8 cellular contexts compared by ENCODE assay signal in the genomic region with DNA sequence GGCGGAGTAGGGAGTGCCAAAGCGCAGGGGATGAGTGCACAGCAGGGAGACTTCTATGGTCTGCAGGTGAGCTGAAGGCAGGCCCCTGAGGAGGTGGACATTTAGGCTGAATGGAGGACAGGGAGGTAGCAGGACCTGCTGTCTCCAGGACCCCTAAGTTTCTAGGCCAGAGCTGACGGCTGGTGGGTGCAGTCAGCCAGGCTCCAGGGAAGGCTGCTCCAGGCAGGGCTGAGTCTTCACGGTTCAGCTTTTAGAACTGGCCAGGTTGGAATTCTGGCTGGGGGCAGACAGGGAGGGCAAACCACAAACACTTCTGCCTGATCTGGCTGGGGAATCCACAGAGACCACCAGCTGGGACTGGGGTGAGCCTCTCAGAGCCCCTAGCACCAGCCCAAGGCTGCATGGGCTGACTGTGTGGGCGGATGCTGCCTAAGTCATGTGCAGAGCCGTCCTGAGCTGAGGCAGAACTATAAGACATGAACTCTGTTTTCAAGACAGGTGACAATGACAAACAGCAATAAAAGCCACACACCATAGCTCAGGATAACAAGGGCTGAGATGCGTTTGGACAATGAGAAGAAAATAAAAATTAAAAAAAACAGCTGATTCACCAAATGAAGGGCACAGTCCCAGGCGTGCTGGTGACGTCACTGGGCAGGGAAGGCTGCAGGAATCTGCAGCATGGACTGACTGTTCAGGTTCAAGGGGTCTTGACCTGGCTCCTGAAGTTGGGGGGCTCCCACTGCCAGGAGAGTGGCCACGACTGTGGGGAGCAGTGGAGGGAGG. TPM values are rescaled to one million over a fixed set of nuclear protein-coding genes. Genes with fewer than 3 reads are reported as not detected.
A peak's percentile ranks its signal among the peaks of the same experiment; 100 is the strongest.
DNase-seq lines count a peak whose midpoint lies in the region; ATAC-seq, FAIRE-seq and TF ChIP-seq lines count a peak whose summit lies in the region.

No MANE protein-coding gene starts in this region.

- H3K27ac ChIP-seq in A549, result peak overlapping the region; percentile 98 to 100
- peak overlapping the region; percentile 97 for H3K27ac ChIP-seq in mammary epithelial cell (ENCODE audit: insufficient read depth, low read depth, low read length)
- peak overlapping the region; percentile 99 for H3K27ac ChIP-seq in lower lobe of right lung
- H3K27ac ChIP-seq in tibial nerve, result peak overlapping the region; percentile 93 to 99 (median 94)

- intact Hi-C loops in mammary epithelial cell (cut with micrococcal nuclease) (no loop called here), lower lobe of right lung (cut with DNase I) (no loop called here)

- no peaks in the 10 kb centered on the region for H4K20me1 ChIP-seq in mammary epithelial cell (ENCODE audit: insufficient read depth, low read length)

- CTCF ChIA-PET in A549 (lab: Yijun Ruan, JAX), result interaction anchor here (0.9 to 30.0 kb wide), 5 partner anchors 9 to 72 kb away, joined by 3 to 947 read pairs (median 16); a partner anchor contains a TSS
- CTCF ChIA-PET in mammary epithelial cell (lab: Charles Lee; ENCODE audit: low non-redundant PET), result no interaction called here

- WGBS in A549 (ENCODE audit: missing lambda C conversion rate), result 16% methylated on average over 9 of the region's 10 CpGs
- 5% methylated on average over 6 of the region's 10 CpGs for WGBS in mammary epithelial cell (ENCODE audit: low coverage, missing lambda C conversion rate)
- WGBS in tibial nerve, 2 donors, result 21% methylated on average over 10 of the region's 10 CpGs

- H3K4me2 ChIP-seq in A549 (peak overlapping the region; percentile 77), mammary epithelial cell (ENCODE audit: insufficient read depth, low read depth, low read length) (peak overlapping the region; percentile 54)

- DNase-seq in A549 (ENCODE audit: low read depth in 1 of 2, low spot score in 1 of 2) (peak in 1 of 2 experiments; percentile 66), HT1080 (ENCODE audit: low read depth) (peak; percentile 40), mammary epithelial cell (peak; percentile 46), lower lobe of right lung (no peak), tibial nerve (ENCODE audit: low spot score in 2 of 2) (peak in 1 of 2 donors; percentile 58), middle frontal gyrus (ENCODE audit: extremely low spot score, low spot score) (no peak), NCI-H1048 (lab: John Stamatoyannopoulos, UW) (no peak)

- H3K36me3 ChIP-seq in mammary epithelial cell (ENCODE audit: insufficient read depth, low read length), result no peaks in the 10 kb centered on the region
- H3K36me3 ChIP-seq in lower lobe of right lung, result no peaks in the 10 kb centered on the region
- H3K36me3 ChIP-seq in tibial nerve, result no peaks in the 10 kb centered on the region

- no peak for TF ChIP-seq RAD21 in A549 (conservative IDR thresholded peaks at IDR 0.05 in 1 of 2, IDR thresholded peaks at IDR 0.05 in 1 of 2)

- H3K27me3 ChIP-seq in mammary epithelial cell (ENCODE audit: insufficient read depth, low read length) (no peaks in the 10 kb centered on the region), lower lobe of right lung (ENCODE audit: low read depth) (no peaks in the 10 kb centered on the region), tibial nerve (no peaks in the 10 kb centered on the region)

- no peak for TF ChIP-seq POLR2A in A549 (IDR thresholded peaks at IDR 0.05; ENCODE audit: low read length)
- TF ChIP-seq POLR2A in tibial nerve (IDR thresholded peaks at IDR 0.05), result no peak

- H3K4me3 ChIP-seq in A549 (0 out of 3 replicates have a peak overlapping the region, but pooled peaks have one; percentile 3), mammary epithelial cell (replicated peaks in 1 of 3; ENCODE audit: insufficient read depth in 1 of 3, low read depth in 2 of 3, low read length in 3 of 3) (peak overlapping the region in 2 of 3 experiments; percentile 3 to 22), lower lobe of right lung (peak overlapping the region; percentile 4), tibial nerve (peak overlapping the region in 1 of 4 donors; percentile 22)

- TF ChIP-seq EP300 in A549 (IDR thresholded peaks at IDR 0.05) (no peak), tibial nerve (IDR thresholded peaks at IDR 0.05) (no peak)

- dilution Hi-C loops in mammary epithelial cell (cut with HindIII; ENCODE audit: low sequenced_read_pairs), result no loop called here

- in situ Hi-C loops in mammary epithelial cell (cut with MboI; ENCODE audit: low sequenced_read_pairs in 2 of 2), result no loop called here

- peak overlapping the region; percentile 1 for H2AFZ ChIP-seq in mammary epithelial cell (ENCODE audit: low read depth, low read length)

- peaks cover 23% of the 10 kb centered on the region for H3K79me2 ChIP-seq in mammary epithelial cell (ENCODE audit: insufficient read depth, low read length)

- POLR2A ChIA-PET in A549 (lab: Yijun Ruan, JAX), result interaction anchor here (1.4 to 26.7 kb wide), 6 partner anchors 10 to 69 kb away, joined by 3 to 1006 read pairs (median 22); a partner anchor contains a TSS

- H3K9ac ChIP-seq in mammary epithelial cell (ENCODE audit: insufficient read depth, low read length), result peak overlapping the region; percentile 81

- FAIRE-seq in A549 (lab: Jason Lieb, UNC), result no peak

- peak; percentile 1 to 2; a peak in 4 of 6 replicates for ATAC-seq in A549
- no peak for ATAC-seq in lower lobe of right lung
- no peak for ATAC-seq in HG02870 (IDR thresholded peaks at IDR 0.05; ENCODE audit: unreplicated experiment)

- H3K4me1 ChIP-seq in A549, result peaks cover 88% of the 10 kb centered on the region
- H3K4me1 ChIP-seq in mammary epithelial cell (ENCODE audit: insufficient read depth, low read length), result peaks cover 85% of the 10 kb centered on the region
- H3K4me1 ChIP-seq in lower lobe of right lung, result peaks cover 82% of the 10 kb centered on the region
- H3K4me1 ChIP-seq in tibial nerve, result peaks cover 20 to 84% (median 70%) of the 10 kb centered on the region in 4 donors

- TF ChIP-seq CTCF in A549 (IDR thresholded peaks at IDR 0.05) (no peak), mammary epithelial cell (conservative IDR thresholded peaks at IDR 0.05 in 1 of 2, IDR thresholded peaks at IDR 0.05 in 1 of 2; ENCODE audit: extremely low read depth in 1 of 2, insufficient read depth in 1 of 2, low read depth in 1 of 2, low read length in 2 of 2) (no peak), lower lobe of right lung (IDR thresholded peaks at IDR 0.05) (no peak), tibial nerve (IDR thresholded peaks at IDR 0.05) (no peak)

- no TSS peak for BruUV-seq in mammary epithelial cell (replicated peaks; lab: Mats Ljungman, UMichigan)

- H3K9me3 ChIP-seq in A549, result no peaks in the 10 kb centered on the region
- H3K9me3 ChIP-seq in mammary epithelial cell (replicated peaks; ENCODE audit: insufficient read depth, low read length), result no peaks in the 10 kb centered on the region
- H3K9me3 ChIP-seq in lower lobe of right lung, result no peaks in the 10 kb centered on the region
- H3K9me3 ChIP-seq in tibial nerve, result no peaks in the 10 kb centered on the region

TF ChIP-seq in A549, 52 proteins besides CTCF, POLR2A, EP300 and RAD21 (continues in another document):
- no peak for TF ChIP-seq HDAC2 (IDR thresholded peaks at IDR 0.05)
- TF ChIP-seq RCOR1 (IDR thresholded peaks at IDR 0.05; ENCODE audit: low read depth, low read length), result 0 out of 2 replicates have a peak, but pooled peaks have one; percentile 8
- TF ChIP-seq ZC3H11A (IDR thresholded peaks at IDR 0.05), result no peak
- no peak for TF ChIP-seq POLR2AphosphoS2 (conservative IDR thresholded peaks at IDR 0.05; ENCODE audit: low read length)
- TF ChIP-seq MAFK (IDR thresholded peaks at IDR 0.05; ENCODE audit: partially characterized antibody), result peak; percentile 79
- 0 out of 2 replicates have a peak, but pooled peaks have one; percentile 52 for TF ChIP-seq ZNF302 (CRISPR knock-in tag; IDR thresholded peaks at IDR 0.05)
- no peak for TF ChIP-seq MAZ (IDR thresholded peaks at IDR 0.05; ENCODE audit: borderline replicate concordance, low read depth, low read length)
- TF ChIP-seq ESRRA (IDR thresholded peaks at IDR 0.05; ENCODE audit: borderline replicate concordance, low read length), result no peak
- TF ChIP-seq TFCP2L1 (CRISPR knock-in tag; IDR thresholded peaks at IDR 0.05), result 0 out of 2 replicates have a peak, but pooled peaks have one; percentile 54
- peak; percentile 51; the same call in 1 of the 2 replicates for TF ChIP-seq RARB (CRISPR knock-in tag; IDR thresholded peaks at IDR 0.05)
- TF ChIP-seq EHF (CRISPR knock-in tag; IDR thresholded peaks at IDR 0.05), result 0 out of 2 replicates have a peak, but pooled peaks have one; percentile 38
- no peak for TF ChIP-seq CBX2 (IDR thresholded peaks at IDR 0.05; ENCODE audit: borderline replicate concordance, low read depth)
- TF ChIP-seq BHLHE40 (IDR thresholded peaks at IDR 0.05; ENCODE audit: low read depth, low read length), result 0 out of 2 replicates have a peak, but pooled peaks have one; percentile 59

RNA-seq across cellular contexts. Expression of a gene that starts 10.4 kb away (rescaled TPM):
- polyA plus RNA-seq in A549 (2011; rRNA removed) (1,041 and 1,340 TPM in 2 replicates), A549 (2017; fragmentation: RNase III; extraction: RNeasy Plus Mini Kit Qiagen cat#74134 plus additional on column Dnase treatment) (167 to 203 TPM (median 188 TPM) in 3 replicates), mammary epithelial cell (211 TPM)
- 24.8 and 29.0 TPM in 2 replicates for polyA plus RNA-seq in A549 (2012; cell fraction: cytosol; rRNA removed)
- 215 and 608 TPM in 2 replicates for polyA plus RNA-seq in A549 (2012; cell fraction: nucleus; rRNA removed)
- 10,326 and 11,734 TPM in 2 replicates for polyA minus RNA-seq in A549 (2011; rRNA and poly(A)+ RNA removed)
- total RNA-seq in HT1080 (2014; rRNA removed; shearing (Covaris generic)), result 433 and 571 TPM in 2 replicates
- polyA plus RNA-seq in HT1080 (2015; cell fraction: cytosol; rRNA removed), result 14.7 and 23.6 TPM in 2 replicates
- 703 and 1,083 TPM in 2 replicates for polyA plus RNA-seq in HT1080 (2015; cell fraction: nucleus; rRNA removed)
- total RNA-seq in mammary epithelial cell (over 10,000 TPM in 1 of 2 donors, 1,000 to 10,000 TPM in 1; 9,320 to 20,636 TPM), lower lobe of right lung (11,612 TPM), tibial nerve (over 10,000 TPM; 20,649 to 23,532 (median 22,230) TPM)
- polyA minus RNA-seq in mammary epithelial cell, result 7,117 TPM

RNA-seq across cellular contexts. Expression of a gene that starts 36.4 kb away (rescaled TPM):
- polyA plus RNA-seq in A549 (2011; rRNA removed), result 30.8 and 33.6 TPM in 2 replicates
- 88.0 and 105 TPM in 2 replicates for polyA plus RNA-seq in A549 (2012; cell fraction: cytosol; rRNA removed)
- polyA plus RNA-seq in A549 (2012; cell fraction: nucleus; rRNA removed), result 125 and 152 TPM in 2 replicates
- 41.8 to 46.8 TPM (median 45.9 TPM) in 3 replicates for polyA plus RNA-seq in A549 (2017; fragmentation: RNase III; extraction: RNeasy Plus Mini Kit Qiagen cat#74134 plus additional on column Dnase treatment)
- 39.1 and 43.6 TPM in 2 replicates for polyA minus RNA-seq in A549 (2011; rRNA and poly(A)+ RNA removed)
- 66.6 and 67.0 TPM in 2 replicates for total RNA-seq in HT1080 (2014; rRNA removed; shearing (Covaris generic))
- polyA plus RNA-seq in HT1080 (2015; cell fraction: cytosol; rRNA removed), result 50.5 and 57.6 TPM in 2 replicates
- polyA plus RNA-seq in HT1080 (2015; cell fraction: nucleus; rRNA removed), result 50.7 and 62.7 TPM in 2 replicates
- total RNA-seq in mammary epithelial cell, result 10 to 100 TPM; 66.0 to 75.0 TPM
- 64.8 TPM for polyA plus RNA-seq in mammary epithelial cell
- polyA minus RNA-seq in mammary epithelial cell, result 45.1 TPM
- 61.2 TPM for total RNA-seq in lower lobe of right lung
- 100 to 1,000 TPM; 109 to 128 (median 112) TPM for total RNA-seq in tibial nerve

Comparison
In these comparisons a context has a peak if more than half of its experiments do, and no peak if none do; other contexts are left out.
1. ATAC-seq: peak in A549 (2 of 2); none in lower lobe of right lung (0 of 2) and HG02870 (single experiment).
2. DNase-seq: peak in HT1080 (single experiment) and mammary epithelial cell (single experiment); none in lower lobe of right lung (single experiment), middle frontal gyrus (single experiment) and NCI-H1048 (single experiment).
3. RNA of a gene that starts 10.4 kb away (total RNA-seq): 20,649 to 23,532 TPM in tibial nerve, 9,320 to 20,636 TPM in mammary epithelial cell and 11,612 TPM in lower lobe of right lung (single experiment); 433 to 571 TPM in HT1080; every median in the first group is over 10 times any median in the second.
4. Peak in every context shown above with its lines, with median percentiles within 50 percentile points of each other: H3K27ac ChIP-seq.